Comparison of ENCODE assay signal across 1 cellular context in the genomic region with DNA sequence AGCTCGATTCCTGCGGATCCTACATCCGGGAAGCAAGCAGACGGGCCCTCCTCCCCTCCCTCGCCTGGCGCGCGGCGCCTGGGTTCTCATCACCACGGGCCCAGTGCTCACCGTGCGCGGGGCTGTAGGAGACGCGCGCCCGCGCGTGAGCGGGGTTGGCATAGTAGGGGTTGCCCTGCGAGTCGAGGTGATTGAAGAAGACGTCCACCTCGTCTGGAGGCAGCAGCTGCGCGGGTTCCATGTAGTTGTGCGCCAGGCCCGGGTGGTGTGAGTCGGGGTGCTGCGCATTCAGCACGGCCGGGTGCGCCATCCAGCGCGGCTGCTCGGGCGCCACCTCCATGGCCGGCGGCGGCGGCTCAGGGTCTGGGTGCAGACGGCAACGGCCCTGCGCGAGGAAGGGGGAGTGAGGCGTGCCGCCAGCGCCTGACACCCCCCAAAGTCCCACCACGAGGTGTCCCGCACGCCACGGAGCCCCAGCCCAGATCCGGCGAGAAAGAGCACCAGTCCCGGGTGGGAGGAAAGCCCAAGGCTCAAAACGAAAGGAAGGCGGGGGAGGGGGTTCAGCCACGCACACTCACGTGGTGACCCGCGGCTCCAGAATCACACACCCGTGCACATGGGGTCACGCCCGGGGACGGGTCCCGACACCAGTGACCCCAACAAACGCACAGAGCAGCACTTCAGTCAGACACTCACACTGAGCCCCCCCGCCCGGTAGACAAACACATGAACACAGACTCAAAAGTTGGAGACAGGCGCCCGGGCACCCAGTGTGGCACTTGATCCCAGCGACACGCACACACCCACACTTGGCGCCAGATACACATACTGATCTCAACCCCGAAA.
TF ChIP-seq lines count a peak whose summit lies in the region.

No MANE protein-coding gene starts in this region.

TF ChIP-seq in HepG2, 621 proteins besides CTCF, POLR2A, EP300 and RAD21 (continued from another document and continues in another):
- TF ChIP-seq, protein P1, sequence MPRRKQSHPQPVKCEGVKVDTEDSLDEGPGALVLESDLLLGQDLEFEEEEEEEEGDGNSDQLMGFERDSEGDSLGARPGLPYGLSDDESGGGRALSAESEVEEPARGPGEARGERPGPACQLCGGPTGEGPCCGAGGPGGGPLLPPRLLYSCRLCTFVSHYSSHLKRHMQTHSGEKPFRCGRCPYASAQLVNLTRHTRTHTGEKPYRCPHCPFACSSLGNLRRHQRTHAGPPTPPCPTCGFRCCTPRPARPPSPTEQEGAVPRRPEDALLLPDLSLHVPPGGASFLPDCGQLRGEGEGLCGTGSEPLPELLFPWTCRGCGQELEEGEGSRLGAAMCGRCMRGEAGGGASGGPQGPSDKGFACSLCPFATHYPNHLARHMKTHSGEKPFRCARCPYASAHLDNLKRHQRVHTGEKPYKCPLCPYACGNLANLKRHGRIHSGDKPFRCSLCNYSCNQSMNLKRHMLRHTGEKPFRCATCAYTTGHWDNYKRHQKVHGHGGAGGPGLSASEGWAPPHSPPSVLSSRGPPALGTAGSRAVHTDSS (CRISPR knock-in tag; conservative IDR thresholded peaks at IDR 0.05): no peak
- TF ChIP-seq PTBP1 (IDR thresholded peaks at IDR 0.05; ENCODE audit: low read depth, low read length, poor library complexity, severe bottlenecking) (no peak), KLF9 (CRISPR knock-in tag; IDR thresholded peaks at IDR 0.05; ENCODE audit: low read depth) (no peak), NCOA1 (CRISPR knock-in tag; IDR thresholded peaks at IDR 0.05) (no peak), ZMAT3 (CRISPR knock-in tag; conservative IDR thresholded peaks at IDR 0.05) (peak; percentile 40; the same call in 1 of the 2 replicates), ZBTB3 (CRISPR knock-in tag; IDR thresholded peaks at IDR 0.05; ENCODE audit: borderline replicate concordance, low read depth) (no peak), U2AF1 (optimal IDR thresholded peaks at IDR 0.05; ENCODE audit: low read depth, low read length) (no peak), MAFF (IDR thresholded peaks at IDR 0.05; ENCODE audit: low read depth, low read length) (no peak), ZNF577 (CRISPR knock-in tag; IDR thresholded peaks at IDR 0.05; ENCODE audit: borderline replicate concordance, low read depth) (no peak), SP140L (CRISPR knock-in tag; IDR thresholded peaks at IDR 0.05; ENCODE audit: borderline replicate concordance) (no peak), ZNF7 (CRISPR knock-in tag; IDR thresholded peaks at IDR 0.05) (no peak), BORCS8-MEF2B (CRISPR knock-in tag; IDR thresholded peaks at IDR 0.05) (no peak; the same call in 1 of the 2 replicates), ZFP37 (CRISPR knock-in tag; IDR thresholded peaks at IDR 0.05; ENCODE audit: borderline replicate concordance) (no peak), RARG (CRISPR knock-in tag; IDR thresholded peaks at IDR 0.05; ENCODE audit: low read depth) (no peak), ZNF619 (CRISPR knock-in tag; IDR thresholded peaks at IDR 0.05) (peak; percentile 59; the same call in 1 of the 2 replicates), SP2 (CRISPR knock-in tag; IDR thresholded peaks at IDR 0.05) (no peak), ZKSCAN8 (CRISPR knock-in tag; IDR thresholded peaks at IDR 0.05; ENCODE audit: borderline replicate concordance) (no peak), NR2C2 (CRISPR knock-in tag; IDR thresholded peaks at IDR 0.05; ENCODE audit: borderline replicate concordance) (no peak), NKX3-1 (CRISPR knock-in tag; IDR thresholded peaks at IDR 0.05) (no peak), ZNF749 (CRISPR knock-in tag; IDR thresholded peaks at IDR 0.05; ENCODE audit: borderline replicate concordance) (no peak), REL (CRISPR knock-in tag; conservative IDR thresholded peaks at IDR 0.05) (0 out of 2 replicates have a peak, but pooled peaks have one; percentile 54), ATF7-NPFF (CRISPR knock-in tag; IDR thresholded peaks at IDR 0.05; ENCODE audit: low read depth) (no peak), ZNF253 (CRISPR knock-in tag; IDR thresholded peaks at IDR 0.05; ENCODE audit: borderline replicate concordance) (no peak), SUZ12 (IDR thresholded peaks at IDR 0.05; ENCODE audit: low read depth, low read length) (no peak), ZBTB21 (CRISPR knock-in tag; IDR thresholded peaks at IDR 0.05) (no peak), MEF2D (CRISPR knock-in tag; IDR thresholded peaks at IDR 0.05) (no peak), SKI (IDR thresholded peaks at IDR 0.05; ENCODE audit: partially characterized antibody) (peak; percentile 48), SAFB2 (CRISPR knock-in tag; IDR thresholded peaks at IDR 0.05; ENCODE audit: borderline replicate concordance, low read depth) (no peak), HDAC6 (IDR thresholded peaks at IDR 0.05; ENCODE audit: low read depth, low read length) (no peak), HNF4G (IDR thresholded peaks at IDR 0.05; ENCODE audit: borderline replicate concordance, low read depth, low read length) (no peak), HNF4G (CRISPR knock-in tag; IDR thresholded peaks at IDR 0.05; ENCODE audit: borderline replicate concordance, low read depth) (0 out of 2 replicates have a peak, but pooled peaks have one; percentile 26), ZNF30 (CRISPR knock-in tag; IDR thresholded peaks at IDR 0.05) (no peak), ARNT2 (CRISPR knock-in tag; IDR thresholded peaks at IDR 0.05; ENCODE audit: low read depth) (no peak), ZNF552 (CRISPR knock-in tag; IDR thresholded peaks at IDR 0.05; ENCODE audit: borderline replicate concordance) (no peak), ZC3H13 (CRISPR knock-in tag; IDR thresholded peaks at IDR 0.05) (no peak), ZNF451 (CRISPR knock-in tag; IDR thresholded peaks at IDR 0.05) (no peak), NR1H2 (CRISPR knock-in tag; IDR thresholded peaks at IDR 0.05; ENCODE audit: borderline replicate concordance, low read depth) (no peak), GFI1 (CRISPR knock-in tag; IDR thresholded peaks at IDR 0.05; ENCODE audit: borderline replicate concordance) (no peak), JDP2 (CRISPR knock-in tag; IDR thresholded peaks at IDR 0.05; ENCODE audit: borderline replicate concordance) (no peak), TRIM24 (CRISPR knock-in tag; IDR thresholded peaks at IDR 0.05) (no peak), ZBTB42 (CRISPR knock-in tag; IDR thresholded peaks at IDR 0.05) (no peak), AKAP8 (CRISPR knock-in tag; IDR thresholded peaks at IDR 0.05) (no peak)
- TF ChIP-seq, protein P2, sequence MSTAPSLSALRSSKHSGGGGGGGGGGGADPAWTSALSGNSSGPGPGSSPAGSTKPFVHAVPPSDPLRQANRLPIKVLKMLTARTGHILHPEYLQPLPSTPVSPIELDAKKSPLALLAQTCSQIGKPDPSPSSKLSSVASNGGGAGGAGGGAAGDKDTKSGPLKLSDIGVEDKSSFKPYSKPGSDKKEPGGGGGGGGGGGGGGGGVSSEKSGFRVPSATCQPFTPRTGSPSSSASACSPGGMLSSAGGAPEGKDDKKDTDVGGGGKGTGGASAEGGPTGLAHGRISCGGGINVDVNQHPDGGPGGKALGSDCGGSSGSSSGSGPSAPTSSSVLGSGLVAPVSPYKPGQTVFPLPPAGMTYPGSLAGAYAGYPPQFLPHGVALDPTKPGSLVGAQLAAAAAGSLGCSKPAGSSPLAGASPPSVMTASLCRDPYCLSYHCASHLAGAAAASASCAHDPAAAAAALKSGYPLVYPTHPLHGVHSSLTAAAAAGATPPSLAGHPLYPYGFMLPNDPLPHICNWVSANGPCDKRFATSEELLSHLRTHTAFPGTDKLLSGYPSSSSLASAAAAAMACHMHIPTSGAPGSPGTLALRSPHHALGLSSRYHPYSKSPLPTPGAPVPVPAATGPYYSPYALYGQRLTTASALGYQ (CRISPR knock-in tag; IDR thresholded peaks at IDR 0.05): no peak
- TF ChIP-seq, protein P3, sequence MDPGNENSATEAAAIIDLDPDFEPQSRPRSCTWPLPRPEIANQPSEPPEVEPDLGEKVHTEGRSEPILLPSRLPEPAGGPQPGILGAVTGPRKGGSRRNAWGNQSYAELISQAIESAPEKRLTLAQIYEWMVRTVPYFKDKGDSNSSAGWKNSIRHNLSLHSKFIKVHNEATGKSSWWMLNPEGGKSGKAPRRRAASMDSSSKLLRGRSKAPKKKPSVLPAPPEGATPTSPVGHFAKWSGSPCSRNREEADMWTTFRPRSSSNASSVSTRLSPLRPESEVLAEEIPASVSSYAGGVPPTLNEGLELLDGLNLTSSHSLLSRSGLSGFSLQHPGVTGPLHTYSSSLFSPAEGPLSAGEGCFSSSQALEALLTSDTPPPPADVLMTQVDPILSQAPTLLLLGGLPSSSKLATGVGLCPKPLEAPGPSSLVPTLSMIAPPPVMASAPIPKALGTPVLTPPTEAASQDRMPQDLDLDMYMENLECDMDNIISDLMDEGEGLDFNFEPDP (CRISPR knock-in tag; conservative IDR thresholded peaks at IDR 0.05): no peak
- TF ChIP-seq, protein P4, sequence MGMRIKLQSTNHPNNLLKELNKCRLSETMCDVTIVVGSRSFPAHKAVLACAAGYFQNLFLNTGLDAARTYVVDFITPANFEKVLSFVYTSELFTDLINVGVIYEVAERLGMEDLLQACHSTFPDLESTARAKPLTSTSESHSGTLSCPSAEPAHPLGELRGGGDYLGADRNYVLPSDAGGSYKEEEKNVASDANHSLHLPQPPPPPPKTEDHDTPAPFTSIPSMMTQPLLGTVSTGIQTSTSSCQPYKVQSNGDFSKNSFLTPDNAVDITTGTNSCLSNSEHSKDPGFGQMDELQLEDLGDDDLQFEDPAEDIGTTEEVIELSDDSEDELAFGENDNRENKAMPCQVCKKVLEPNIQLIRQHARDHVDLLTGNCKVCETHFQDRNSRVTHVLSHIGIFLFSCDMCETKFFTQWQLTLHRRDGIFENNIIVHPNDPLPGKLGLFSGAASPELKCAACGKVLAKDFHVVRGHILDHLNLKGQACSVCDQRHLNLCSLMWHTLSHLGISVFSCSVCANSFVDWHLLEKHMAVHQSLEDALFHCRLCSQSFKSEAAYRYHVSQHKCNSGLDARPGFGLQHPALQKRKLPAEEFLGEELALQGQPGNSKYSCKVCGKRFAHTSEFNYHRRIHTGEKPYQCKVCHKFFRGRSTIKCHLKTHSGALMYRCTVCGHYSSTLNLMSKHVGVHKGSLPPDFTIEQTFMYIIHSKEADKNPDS (CRISPR knock-in tag; IDR thresholded peaks at IDR 0.05): no peak
- TF ChIP-seq, protein P5, sequence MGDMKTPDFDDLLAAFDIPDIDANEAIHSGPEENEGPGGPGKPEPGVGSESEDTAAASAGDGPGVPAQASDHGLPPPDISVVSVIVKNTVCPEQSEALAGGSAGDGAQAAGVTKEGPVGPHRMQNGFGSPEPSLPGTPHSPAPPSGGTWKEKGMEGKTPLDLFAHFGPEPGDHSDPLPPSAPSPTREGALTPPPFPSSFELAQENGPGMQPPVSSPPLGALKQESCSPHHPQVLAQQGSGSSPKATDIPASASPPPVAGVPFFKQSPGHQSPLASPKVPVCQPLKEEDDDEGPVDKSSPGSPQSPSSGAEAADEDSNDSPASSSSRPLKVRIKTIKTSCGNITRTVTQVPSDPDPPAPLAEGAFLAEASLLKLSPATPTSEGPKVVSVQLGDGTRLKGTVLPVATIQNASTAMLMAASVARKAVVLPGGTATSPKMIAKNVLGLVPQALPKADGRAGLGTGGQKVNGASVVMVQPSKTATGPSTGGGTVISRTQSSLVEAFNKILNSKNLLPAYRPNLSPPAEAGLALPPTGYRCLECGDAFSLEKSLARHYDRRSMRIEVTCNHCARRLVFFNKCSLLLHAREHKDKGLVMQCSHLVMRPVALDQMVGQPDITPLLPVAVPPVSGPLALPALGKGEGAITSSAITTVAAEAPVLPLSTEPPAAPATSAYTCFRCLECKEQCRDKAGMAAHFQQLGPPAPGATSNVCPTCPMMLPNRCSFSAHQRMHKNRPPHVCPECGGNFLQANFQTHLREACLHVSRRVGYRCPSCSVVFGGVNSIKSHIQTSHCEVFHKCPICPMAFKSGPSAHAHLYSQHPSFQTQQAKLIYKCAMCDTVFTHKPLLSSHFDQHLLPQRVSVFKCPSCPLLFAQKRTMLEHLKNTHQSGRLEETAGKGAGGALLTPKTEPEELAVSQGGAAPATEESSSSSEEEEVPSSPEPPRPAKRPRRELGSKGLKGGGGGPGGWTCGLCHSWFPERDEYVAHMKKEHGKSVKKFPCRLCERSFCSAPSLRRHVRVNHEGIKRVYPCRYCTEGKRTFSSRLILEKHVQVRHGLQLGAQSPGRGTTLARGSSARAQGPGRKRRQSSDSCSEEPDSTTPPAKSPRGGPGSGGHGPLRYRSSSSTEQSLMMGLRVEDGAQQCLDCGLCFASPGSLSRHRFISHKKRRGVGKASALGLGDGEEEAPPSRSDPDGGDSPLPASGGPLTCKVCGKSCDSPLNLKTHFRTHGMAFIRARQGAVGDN (CRISPR knock-in tag; IDR thresholded peaks at IDR 0.05): peak; percentile 62
- TF ChIP-seq, protein P6, sequence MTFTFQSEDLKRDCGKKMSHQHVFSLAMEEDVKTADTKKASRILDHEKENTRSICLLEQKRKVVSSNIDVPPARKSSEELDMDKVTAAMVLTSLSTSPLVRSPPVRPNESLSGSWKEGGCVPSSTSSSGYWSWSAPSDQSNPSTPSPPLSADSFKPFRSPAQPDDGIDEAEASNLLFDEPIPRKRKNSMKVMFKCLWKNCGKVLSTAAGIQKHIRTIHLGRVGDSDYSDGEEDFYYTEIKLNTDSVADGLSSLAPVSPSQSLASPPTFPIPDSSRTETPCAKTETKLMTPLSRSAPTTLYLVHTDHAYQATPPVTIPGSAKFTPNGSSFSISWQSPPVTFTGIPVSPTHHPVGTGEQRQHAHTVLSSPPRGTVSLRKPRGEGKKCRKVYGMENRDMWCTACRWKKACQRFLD (CRISPR knock-in tag; IDR thresholded peaks at IDR 0.05; ENCODE audit: borderline replicate concordance): no peak; the same call in 1 of the 2 replicates
- TF ChIP-seq, protein P7, sequence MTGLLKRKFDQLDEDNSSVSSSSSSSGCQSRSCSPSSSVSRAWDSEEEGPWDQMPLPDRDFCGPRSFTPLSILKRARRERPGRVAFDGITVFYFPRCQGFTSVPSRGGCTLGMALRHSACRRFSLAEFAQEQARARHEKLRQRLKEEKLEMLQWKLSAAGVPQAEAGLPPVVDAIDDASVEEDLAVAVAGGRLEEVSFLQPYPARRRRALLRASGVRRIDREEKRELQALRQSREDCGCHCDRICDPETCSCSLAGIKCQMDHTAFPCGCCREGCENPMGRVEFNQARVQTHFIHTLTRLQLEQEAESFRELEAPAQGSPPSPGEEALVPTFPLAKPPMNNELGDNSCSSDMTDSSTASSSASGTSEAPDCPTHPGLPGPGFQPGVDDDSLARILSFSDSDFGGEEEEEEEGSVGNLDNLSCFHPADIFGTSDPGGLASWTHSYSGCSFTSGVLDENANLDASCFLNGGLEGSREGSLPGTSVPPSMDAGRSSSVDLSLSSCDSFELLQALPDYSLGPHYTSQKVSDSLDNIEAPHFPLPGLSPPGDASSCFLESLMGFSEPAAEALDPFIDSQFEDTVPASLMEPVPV (CRISPR knock-in tag; IDR thresholded peaks at IDR 0.05): no peak
- TF ChIP-seq, protein P8, sequence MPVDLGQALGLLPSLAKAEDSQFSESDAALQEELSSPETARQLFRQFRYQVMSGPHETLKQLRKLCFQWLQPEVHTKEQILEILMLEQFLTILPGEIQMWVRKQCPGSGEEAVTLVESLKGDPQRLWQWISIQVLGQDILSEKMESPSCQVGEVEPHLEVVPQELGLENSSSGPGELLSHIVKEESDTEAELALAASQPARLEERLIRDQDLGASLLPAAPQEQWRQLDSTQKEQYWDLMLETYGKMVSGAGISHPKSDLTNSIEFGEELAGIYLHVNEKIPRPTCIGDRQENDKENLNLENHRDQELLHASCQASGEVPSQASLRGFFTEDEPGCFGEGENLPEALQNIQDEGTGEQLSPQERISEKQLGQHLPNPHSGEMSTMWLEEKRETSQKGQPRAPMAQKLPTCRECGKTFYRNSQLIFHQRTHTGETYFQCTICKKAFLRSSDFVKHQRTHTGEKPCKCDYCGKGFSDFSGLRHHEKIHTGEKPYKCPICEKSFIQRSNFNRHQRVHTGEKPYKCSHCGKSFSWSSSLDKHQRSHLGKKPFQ (CRISPR knock-in tag; IDR thresholded peaks at IDR 0.05; ENCODE audit: insufficient replicate concordance): peak; percentile 74
